ENCODE assay signal across 8 cellular contexts in the genomic region with DNA sequence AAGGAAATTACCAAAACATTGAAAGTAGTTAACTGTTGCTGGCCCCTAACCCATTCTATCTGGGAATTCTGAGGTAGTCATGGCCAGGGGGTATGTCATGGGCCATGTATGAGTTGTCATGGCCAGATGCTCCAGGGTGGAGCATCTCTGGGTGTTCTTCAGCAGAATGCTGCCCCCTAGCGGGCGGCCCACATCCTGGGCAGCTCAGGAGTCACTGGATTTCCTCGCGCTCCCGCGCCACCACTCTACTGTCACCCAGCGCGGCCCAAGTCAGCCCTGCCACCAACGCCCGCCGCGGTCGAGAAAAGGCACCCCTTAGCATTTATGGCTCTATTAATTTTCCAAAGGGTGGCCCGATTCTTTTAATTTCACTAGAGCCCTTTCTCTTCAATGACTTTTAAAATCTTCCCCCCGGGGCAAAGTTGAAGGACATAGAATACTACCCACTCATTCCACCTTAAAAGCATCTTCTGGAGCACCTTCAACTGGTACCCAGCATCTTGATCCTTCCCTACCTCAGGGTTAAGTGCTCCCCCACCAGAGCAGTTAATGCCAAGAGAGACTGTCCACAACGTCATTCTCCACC. TPM values are rescaled to one million over a fixed set of nuclear protein-coding genes. Genes with fewer than 3 reads are reported as not detected.
A peak's percentile ranks its signal among the peaks of the same experiment; 100 is the strongest.
DNase-seq lines count a peak whose midpoint lies in the region; ATAC-seq and TF ChIP-seq lines count a peak whose summit lies in the region.

No MANE protein-coding gene starts in this region.

- no TSS peak for BruUV-seq in OCI-LY7 (replicated peaks; lab: Mats Ljungman, UMichigan)

- ATAC-seq in GM19023 (IDR thresholded peaks at IDR 0.05; ENCODE audit: unreplicated experiment) (peak; percentile 89), HG03103 (IDR thresholded peaks at IDR 0.05; ENCODE audit: low read depth, unreplicated experiment) (peak; percentile 93), heart left ventricle (peak in 3 of 4 donors; percentile 58 to 80 (median 68))

- H3K9me3 ChIP-seq in OCI-LY7 (ENCODE audit: low read length) (no peaks in the 10 kb centered on the region), heart left ventricle (no peaks in the 10 kb centered on the region)

- CTCF ChIA-PET in OCI-LY7 (lab: Charles Lee; ENCODE audit: unreplicated experiment) = no interaction called here

- H4K20me1 ChIP-seq in OCI-LY7 (ENCODE audit: insufficient read depth, low read length) = no peaks in the 10 kb centered on the region

- H3K9me2 ChIP-seq in OCI-LY7 (ENCODE audit: insufficient read depth, low read length) = no peaks in the 10 kb centered on the region

- no peak overlapping the region for H3K27ac ChIP-seq in OCI-LY7 (ENCODE audit: low read depth, low read length, poor library complexity, severe bottlenecking)
- no peak overlapping the region for H3K27ac ChIP-seq in heart left ventricle

- no peaks in the 10 kb centered on the region for H3K36me3 ChIP-seq in OCI-LY7 (ENCODE audit: insufficient read depth, low read length)
- H3K36me3 ChIP-seq in heart left ventricle = no peaks in the 10 kb centered on the region

- intact Hi-C loops in OCI-LY7 (cut with micrococcal nuclease; ENCODE audit: unreplicated experiment) (no loop called here), heart left ventricle (cut with DNase I) (loop anchor here in 6 of 10 donors (5.0 kb wide), 1 partner anchor 237 kb away; no protein-coding TSS in a partner anchor)

- H3K4me3 ChIP-seq in AG09309 (ENCODE audit: control insufficient read depth, low read depth, low read length) = no peak overlapping the region
- H3K4me3 ChIP-seq in OCI-LY7 (ENCODE audit: low read depth, low read length, poor library complexity, severe bottlenecking) = no peak overlapping the region
- H3K4me3 ChIP-seq in heart left ventricle = no peak overlapping the region

- peak; percentile 60 for TF ChIP-seq CTCF in AG09309 (IDR thresholded peaks at IDR 0.05; ENCODE audit: control insufficient read depth, insufficient read depth, low read depth, low read length, missing control alignments)
- peak; percentile 81 for TF ChIP-seq CTCF in OCI-LY7 (conservative IDR thresholded peaks at IDR 0.05; ENCODE audit: low read length)
- TF ChIP-seq CTCF in heart left ventricle (IDR thresholded peaks at IDR 0.05) = peak; percentile 41 to 77 (median 60)

- POLR2A ChIA-PET in OCI-LY7 (lab: Charles Lee) = no interaction called here

- DNase-seq in AG09309 (ENCODE audit: low read depth) (no peak), OCI-LY7 (ENCODE audit: low spot score) (peak; percentile 71), heart left ventricle (peak in 4 of 5 donors; percentile 44 to 71 (median 60)), COLO668 (lab: John Stamatoyannopoulos, UW; ENCODE audit: unreplicated experiment) (no peak)
- DNase-seq in activated effector memory CD4-positive, alpha-beta T cell treated with anti-CD3 and anti-CD28 coated beads, Interleukin-2, amount 50 U/mL, for 16 hours = peak; percentile 79
- peak; percentile 74 for DNase-seq in stimulated activated CD4-positive, alpha-beta T cell treated with anti-CD3 and anti-CD28 coated beads, Interleukin-2, amount 100 ng/mL, for 24 hours

- TF ChIP-seq POLR2A in heart left ventricle (IDR thresholded peaks at IDR 0.05) = no peak

- H3K4me1 ChIP-seq in OCI-LY7 (ENCODE audit: insufficient read depth, low read length, poor library complexity, severe bottlenecking) (no peaks in the 10 kb centered on the region), heart left ventricle (peaks cover 0 to 20% (median 0%) of the 10 kb centered on the region in 12 donors)

- no peaks in the 10 kb centered on the region for H3K27me3 ChIP-seq in heart left ventricle

- 52 to 72% (median 58%) methylated on average over 16 of the region's 16 CpGs for WGBS in heart left ventricle, 4 donors

- no peak overlapping the region for H3K4me2 ChIP-seq in OCI-LY7 (ENCODE audit: low read length)

- no peak overlapping the region for H2AFZ ChIP-seq in OCI-LY7 (ENCODE audit: low read length)

- no peaks in the 10 kb centered on the region for H3K79me2 ChIP-seq in OCI-LY7 (ENCODE audit: insufficient read depth, low read depth, low read length)

RNA-seq across cellular contexts. Expression of a gene that starts 41.6 kb away (rescaled TPM):
- not detected in 2 replicates for total RNA-seq in OCI-LY7 (2014; rRNA removed; shearing (Covaris generic))
- total RNA-seq in OCI-LY7 (2022) (not detected in 2 replicates), heart left ventricle (100 to 1,000 TPM in 1 of 9 donors, 10 to 100 TPM in 8; 22.7 to 124 (median 53.0) TPM)
- 10 to 100 TPM; 62.4 to 84.2 TPM for polyA plus RNA-seq in heart left ventricle

Comparison
In these comparisons a context has a peak if more than half of its experiments do, and no peak if none do; other contexts are left out.
1. DNase-seq: peak in OCI-LY7 (single experiment), activated effector memory CD4-positive, alpha-beta T cell treated with anti-CD3 and anti-CD28 coated beads, Interleukin-2, amount 50 U/mL, for 16 hours (single experiment), heart left ventricle (4 of 5) and stimulated activated CD4-positive, alpha-beta T cell treated with anti-CD3 and anti-CD28 coated beads, Interleukin-2, amount 100 ng/mL, for 24 hours (2 of 2); none in AG09309 (single experiment) and COLO668 (single experiment).
2. RNA of a gene that starts 41.6 kb away (total RNA-seq): 22.7 to 124 TPM in heart left ventricle; not detected in OCI-LY7; every median in the first group is over 10 times any median in the second.
3. Peak in every context shown above with its lines, with median percentiles within 50 percentile points of each other: CTCF ChIP-seq and ATAC-seq.